In genomic region chr6:88383183-88383582, GRCh38 we compare ENCODE assay signal across 30 cellular contexts.
"Had no signal": no experiment of that assay in that cellular context is flagged by ENCODE, and none has a peak within 500 bp of the region (broad histone marks: within the 10 kb centered on the region; RNA-seq: fewer than 3 reads in every experiment).

No MANE protein-coding gene starts in this region.

- H3K4me1 Mint-ChIP-seq: activated B cell treated with CpG ODN at 0.5 μM for 24 hours; activated naive CD4-positive, alpha-beta T cell treated with anti-CD3 and anti-CD28 coated beads, Interleukin-2, amount 50 U/mL, for 24 hours; activated naive CD8-positive, alpha-beta T cell treated with anti-CD3 and anti-CD28 coated beads for 36 hours; activated naive CD8-positive, alpha-beta T cell treated with anti-CD3 and anti-CD28 coated beads, Interleukin-2, amount 50 U/mL, for 24 hours had no signal

- H3K36me3 Mint-ChIP-seq: activated naive CD4-positive, alpha-beta T cell treated with anti-CD3 and anti-CD28 coated beads, Interleukin-2, amount 50 U/mL, for 24 hours; activated naive CD8-positive, alpha-beta T cell treated with anti-CD3 and anti-CD28 coated beads for 36 hours; brain had no signal

- H3K4me3 Mint-ChIP-seq: activated B cell treated with CpG ODN at 0.5 μM for 24 hours; activated CD8-positive, alpha-beta T cell treated with anti-CD3 and anti-CD28 coated beads for 36 hours; activated naive CD4-positive, alpha-beta T cell treated with anti-CD3 and anti-CD28 coated beads for 36 hours; activated naive CD4-positive, alpha-beta T cell treated with anti-CD3 and anti-CD28 coated beads, Interleukin-2, amount 50 U/mL, for 24 hours; activated naive CD8-positive, alpha-beta T cell treated with anti-CD3 and anti-CD28 coated beads for 36 hours; activated naive CD8-positive, alpha-beta T cell treated with anti-CD3 and anti-CD28 coated beads, Interleukin-2, amount 50 U/mL, for 24 hours; activated T-helper 1 cell treated with anti-CD3 and anti-CD28 coated beads, Interleukin-12 subunit alpha, Interleukin-12 subunit beta, Interleukin-2, Interleukin-4 antibody, amounts not matched to agents 30 ng/mL and 10 ng/mL and 1 ng/mL, durations not matched to agents 14 hours and 24 hours and 36 hours; brain; T-helper 17 cell; T-helper 2 cell treated with Interferon-gamma antibody and Interleukin-4, amounts not matched to agents 5 μg/mL and 100 μg/mL, for 36 hours had no signal

- H3K9me3 Mint-ChIP-seq: activated B cell treated with CpG ODN at 0.5 μM for 24 hours; activated CD8-positive, alpha-beta T cell treated with anti-CD3 and anti-CD28 coated beads for 36 hours; activated naive CD4-positive, alpha-beta T cell treated with anti-CD3 and anti-CD28 coated beads for 36 hours; activated naive CD4-positive, alpha-beta T cell treated with anti-CD3 and anti-CD28 coated beads, Interleukin-2, amount 50 U/mL, for 24 hours; activated naive CD8-positive, alpha-beta T cell treated with anti-CD3 and anti-CD28 coated beads for 36 hours; activated naive CD8-positive, alpha-beta T cell treated with anti-CD3 and anti-CD28 coated beads, Interleukin-2, amount 50 U/mL, for 24 hours; activated T-helper 1 cell treated with anti-CD3 and anti-CD28 coated beads, Interleukin-12 subunit alpha, Interleukin-12 subunit beta, Interleukin-2, Interleukin-4 antibody, amounts not matched to agents 30 ng/mL and 10 ng/mL and 1 ng/mL, durations not matched to agents 14 hours and 24 hours and 36 hours; activated T-helper 2 cell treated with anti-CD3 and anti-CD28 coated beads, Interferon-gamma antibody, Interleukin-2, Interleukin-4, amounts not matched to agents 10 μg/mL and 5 μg/mL and 100 μg/mL, durations not matched to agents 14 hours and 24 hours and 36 hours; T-helper 2 cell treated with Interferon-gamma antibody and Interleukin-4, amounts not matched to agents 5 μg/mL and 100 μg/mL, for 36 hours had no signal

- ATAC-seq: activated CD4-positive, CD25-positive, alpha-beta regulatory T cell treated with anti-CD3 and anti-CD28 coated beads, Interleukin-2, amount 50 U/mL, for 24 hours; activated CD8-positive, alpha-beta T cell treated with anti-CD3 and anti-CD28 coated beads for 36 hours; activated naive CD8-positive, alpha-beta T cell treated with anti-CD3 and anti-CD28 coated beads, Interleukin-2, amount 50 U/mL, for 24 hours; esophagus mucosa; T-helper 17 cell had no signal

- H3K27ac Mint-ChIP-seq: activated B cell treated with CpG ODN at 0.5 μM for 24 hours; activated CD8-positive, alpha-beta T cell treated with anti-CD3 and anti-CD28 coated beads for 36 hours; activated naive CD4-positive, alpha-beta T cell treated with anti-CD3 and anti-CD28 coated beads for 36 hours; activated naive CD4-positive, alpha-beta T cell treated with anti-CD3 and anti-CD28 coated beads, Interleukin-2, amount 50 U/mL, for 24 hours; activated naive CD8-positive, alpha-beta T cell treated with anti-CD3 and anti-CD28 coated beads for 36 hours; activated naive CD8-positive, alpha-beta T cell treated with anti-CD3 and anti-CD28 coated beads, Interleukin-2, amount 50 U/mL, for 24 hours; activated T-helper 1 cell treated with anti-CD3 and anti-CD28 coated beads, Interleukin-12 subunit alpha, Interleukin-12 subunit beta, Interleukin-2, Interleukin-4 antibody, amounts not matched to agents 30 ng/mL and 10 ng/mL and 1 ng/mL, durations not matched to agents 14 hours and 24 hours and 36 hours; activated T-helper 2 cell treated with anti-CD3 and anti-CD28 coated beads, Interferon-gamma antibody, Interleukin-2, Interleukin-4, amounts not matched to agents 10 μg/mL and 5 μg/mL and 100 μg/mL, durations not matched to agents 14 hours and 24 hours and 36 hours; T-helper 17 cell; T-helper 2 cell treated with Interferon-gamma antibody and Interleukin-4, amounts not matched to agents 5 μg/mL and 100 μg/mL, for 36 hours had no signal

- H3K27ac ChIP-seq: adrenal gland, colonic mucosa, WERI-Rb-1 had no signal

- H3K27me3 ChIP-seq: adrenal gland, colonic mucosa had no signal

- H3K4me1 ChIP-seq: colonic mucosa had no signal

- H3K27me3 Mint-ChIP-seq: activated naive CD4-positive, alpha-beta T cell treated with anti-CD3 and anti-CD28 coated beads, Interleukin-2, amount 50 U/mL, for 24 hours; activated naive CD8-positive, alpha-beta T cell treated with anti-CD3 and anti-CD28 coated beads for 36 hours; activated naive CD8-positive, alpha-beta T cell treated with anti-CD3 and anti-CD28 coated beads, Interleukin-2, amount 50 U/mL, for 24 hours had no signal

- H3K36me3 ChIP-seq: adrenal gland, colonic mucosa, WERI-Rb-1 had no signal

- H3K9me3 ChIP-seq: adrenal gland, colonic mucosa had no signal

- H3K4me3 ChIP-seq: adrenal gland, colonic mucosa had no signal

- DNase-seq: activated B cell treated with CpG ODN at 0.5 μM for 24 hours; activated CD4-positive, alpha-beta T cell treated with anti-CD3 and anti-CD28 coated beads for 48 hours; activated CD4-positive, alpha-beta T cell treated with anti-CD3 and anti-CD28 coated beads, Interleukin-2, amount 50 U/mL, for 1 hour; activated CD4-positive, alpha-beta T cell treated with anti-CD3 and anti-CD28 coated beads, Interleukin-2, amount 50 U/mL, for 48 hours; activated CD8-positive, alpha-beta memory T cell treated with anti-CD3 and anti-CD28 coated beads for 24 hours; activated CD8-positive, alpha-beta T cell treated with anti-CD3 and anti-CD28 coated beads for 36 hours; activated effector memory CD4-positive, alpha-beta T cell treated with anti-CD3 and anti-CD28 coated beads, Interleukin-2, amount 50 U/mL, for 16 hours; activated naive CD4-positive, alpha-beta T cell treated with anti-CD3 and anti-CD28 coated beads for 36 hours; activated naive CD8-positive, alpha-beta T cell treated with anti-CD3 and anti-CD28 coated beads for 36 hours; activated naive CD8-positive, alpha-beta T cell treated with anti-CD3 and anti-CD28 coated beads, Interleukin-2, amount 50 U/mL, for 24 hours; activated T-cell treated with anti-CD3 and anti-CD28 coated beads, Interleukin-2, amount 50 U/mL, for 48 hours; adrenal gland; amygdala; aorta; caudate nucleus; colonic mucosa; effector CD8-positive, alpha-beta T cell; foreskin fibroblast; head of caudate nucleus; T-helper 1 cell; T-helper 17 cell; T1000; WERI-Rb-1 had no signal
